In genomic region chr6:41503435-41503768, GRCh38 we compare ENCODE assay signal across 11 cellular contexts. TPM values are rescaled to one million over a fixed set of nuclear protein-coding genes. Genes with fewer than 3 reads are reported as not detected.
DNase-seq lines count a peak whose midpoint lies in the region; ATAC-seq and TF ChIP-seq lines count a peak whose summit lies in the region.
"Had no signal": no experiment of that assay in that cellular context is flagged by ENCODE, and none has a peak within 500 bp of the region (broad histone marks: within the 10 kb centered on the region; RNA-seq: fewer than 3 reads in every experiment).

No MANE protein-coding gene starts in this region.

- no peaks in the 10 kb centered on the region for H3K9me3 ChIP-seq in SK-N-MC (ENCODE audit: low read depth, low read length)

- peak overlapping the region; percentile 19; the same call in 1 of the 2 replicates for H3K4me3 ChIP-seq in GM08714 (ENCODE audit: low read length)
- peak overlapping the region; percentile 65 for H3K4me3 ChIP-seq in SK-N-MC
- H3K4me3 ChIP-seq in retinal pigment epithelial cell (ENCODE audit: low read length), result peak overlapping the region; percentile 30

- peaks cover 11% of the 10 kb centered on the region for H3K4me1 Mint-ChIP-seq in glutamatergic neuron (ENCODE audit: low read depth, unreplicated experiment)

- no peak for TF ChIP-seq CTCF in glutamatergic neuron (IDR thresholded peaks at IDR 0.05; ENCODE audit: partially characterized antibody, unreplicated experiment)
- TF ChIP-seq CTCF in retinal pigment epithelial cell (conservative IDR thresholded peaks at IDR 0.05; ENCODE audit: low read depth, low read length), result no peak

- peak overlapping the region; percentile 43 for H3K4me3 Mint-ChIP-seq in glutamatergic neuron (ENCODE audit: unreplicated experiment)

- H3K27ac Mint-ChIP-seq in glutamatergic neuron (ENCODE audit: unreplicated experiment), result no peak overlapping the region

- H3K27ac ChIP-seq in SK-N-MC, result peak overlapping the region; percentile 2; the same call in 1 of the 2 replicates

- no peak for ATAC-seq in GM19023 (IDR thresholded peaks at IDR 0.05; ENCODE audit: unreplicated experiment)
- no peak for ATAC-seq in activated CD4-positive, CD25-positive, alpha-beta regulatory T cell treated with anti-CD3 and anti-CD28 coated beads, Interleukin-2, amount 50 U/mL, for 24 hours
- no peak for ATAC-seq in HG02588 (IDR thresholded peaks at IDR 0.05; ENCODE audit: unreplicated experiment)

- H3K9ac ChIP-seq in SK-N-MC (ENCODE audit: insufficient read length), result peak overlapping the region; percentile 58

- H3K27me3 Mint-ChIP-seq in glutamatergic neuron (ENCODE audit: unreplicated experiment), result peaks cover 15% of the 10 kb centered on the region

- no peak for DNase-seq in SK-N-MC (ENCODE audit: low read depth, low spot score)
- DNase-seq in glutamatergic neuron, result no peak
- DNase-seq in retinal pigment epithelial cell (ENCODE audit: low read depth), result no peak
- DNase-seq in HK-2 (ENCODE audit: unreplicated experiment), result no peak
- DNase-seq: activated CD4-positive, alpha-beta T cell treated with anti-CD3 and anti-CD28 coated beads for 4 hours; stimulated activated CD4-positive, alpha-beta T cell treated with anti-CD3 and anti-CD28 coated beads, Interleukin-2, amount 100 ng/mL, for 48 hours had no signal

- no peaks in the 10 kb centered on the region for H3K36me3 Mint-ChIP-seq in glutamatergic neuron (ENCODE audit: unreplicated experiment)

- H3K36me3 ChIP-seq in SK-N-MC (ENCODE audit: insufficient read depth, low read length), result no peaks in the 10 kb centered on the region

- peaks cover 3% of the 10 kb centered on the region for H3K9me3 Mint-ChIP-seq in glutamatergic neuron (ENCODE audit: unreplicated experiment)
- H3K9me3 Mint-ChIP-seq: CD8-positive, alpha-beta memory T cell had no signal

RNA-seq across cellular contexts. Expression of gene FOXP4, which starts 42.8 kb away (rescaled TPM):
- 27.9 TPM for total RNA-seq in glutamatergic neuron (ENCODE audit: unreplicated experiment)
